18 cellular contexts compared by ENCODE assay signal in genomic region chr9:3118081-3118480, GRCh38.
"Had no signal": no experiment of that assay in that cellular context is flagged by ENCODE, and none has a peak within 500 bp of the region (broad histone marks: within the 10 kb centered on the region; RNA-seq: fewer than 3 reads in every experiment).

No MANE protein-coding gene starts in this region.

- H3K9me3 ChIP-seq: pancreas had no signal

- H3K4me2 ChIP-seq: smooth muscle cell had no signal

- DNase-seq: effector memory CD8-positive, alpha-beta T cell; gastrocnemius medialis; heart right ventricle; hypothalamus; islet precursor cell; left cardiac atrium; left ventricle myocardium inferior; lower lobe of right lung; mesendoderm; naive B cell; occipital lobe; pancreas; right cardiac atrium; stimulated activated CD4-positive, alpha-beta T cell treated with anti-CD3 and anti-CD28 coated beads, Interleukin-2, amount 100 ng/mL, for 48 hours; stimulated activated naive CD4-positive, alpha-beta T cell treated with Interleukin-2 at 50 U/mL for 16 hours; upper lobe of left lung; uterus had no signal

- H3K27ac ChIP-seq: gastrocnemius medialis, heart right ventricle, left ventricle myocardium inferior, lower lobe of right lung, pancreas, upper lobe of left lung, uterus had no signal

- H3K4me3 ChIP-seq: gastrocnemius medialis, heart right ventricle, left ventricle myocardium inferior, lower lobe of right lung, pancreas, smooth muscle cell, upper lobe of left lung, uterus had no signal

- H3K27me3 ChIP-seq: gastrocnemius medialis, pancreas, upper lobe of left lung, uterus had no signal

- FAIRE-seq: pancreas had no signal

- H3K4me1 ChIP-seq: gastrocnemius medialis, heart right ventricle, left ventricle myocardium inferior, lower lobe of right lung, pancreas, upper lobe of left lung, uterus had no signal

- ATAC-seq: effector memory CD8-positive, alpha-beta T cell; gastrocnemius medialis; heart right ventricle; left cardiac atrium; lower lobe of right lung; pancreas; right cardiac atrium had no signal

- H3K36me3 ChIP-seq: gastrocnemius medialis, heart right ventricle, left ventricle myocardium inferior, lower lobe of right lung, pancreas, upper lobe of left lung, uterus had no signal
